ENCODE assay signal across 29 cellular contexts in genomic region chr3:197080344-197080743, GRCh38.
"Had no signal": no experiment of that assay in that cellular context is flagged by ENCODE, and none has a peak within 500 bp of the region (broad histone marks: within the 10 kb centered on the region; RNA-seq: fewer than 3 reads in every experiment).

No MANE protein-coding gene starts in this region.

- H2AFZ ChIP-seq: neural progenitor cell, parathyroid adenoma had no signal

- H3K79me2 ChIP-seq: parathyroid adenoma had no signal

- H3K27me3 Mint-ChIP-seq: naive thymus-derived CD4-positive, alpha-beta T cell; progenitor cell of endocrine pancreas; stimulated activated naive B cell treated with anti-CD40 and anti-IgM and Interleukin-4, amounts not matched to agents 10 μg/mL and 1 μg/mL and 100 μg/mL, for 72 hours; stimulated activated naive CD8-positive, alpha-beta T cell treated with anti-CD3 and anti-CD28 coated beads, Interleukin-15, Interleukin-2, amounts not matched to agents 100 ng/mL and 50 ng/mL, for 24 hours had no signal

- FAIRE-seq: urothelium cell line had no signal

- H3K27ac Mint-ChIP-seq: naive thymus-derived CD4-positive, alpha-beta T cell; natural killer cell; nephron; neural progenitor cell; progenitor cell of endocrine pancreas; stimulated activated effector memory CD8-positive, alpha-beta T cell treated with anti-CD3 and anti-CD28 coated beads, Interleukin-12 subunit alpha, Interleukin-12 subunit beta, amount 100 ng/mL, for 72 hours; stimulated activated naive B cell treated with anti-CD40 and anti-IgM and Interleukin-4, amounts not matched to agents 10 μg/mL and 1 μg/mL and 100 μg/mL, for 72 hours; stimulated activated naive CD8-positive, alpha-beta T cell treated with anti-CD3 and anti-CD28 coated beads, Interleukin-15, Interleukin-2, amounts not matched to agents 100 ng/mL and 50 ng/mL, for 24 hours had no signal

- H3K4me3 Mint-ChIP-seq: naive thymus-derived CD4-positive, alpha-beta T cell; natural killer cell; nephron; neural progenitor cell; stimulated activated effector memory CD8-positive, alpha-beta T cell treated with anti-CD3 and anti-CD28 coated beads, Interleukin-12 subunit alpha, Interleukin-12 subunit beta, amount 100 ng/mL, for 72 hours; stimulated activated naive B cell treated with anti-CD40 and anti-IgM and Interleukin-4, amounts not matched to agents 10 μg/mL and 1 μg/mL and 100 μg/mL, for 72 hours; stimulated activated naive CD8-positive, alpha-beta T cell treated with anti-CD3 and anti-CD28 coated beads, Interleukin-15, Interleukin-2, amounts not matched to agents 100 ng/mL and 50 ng/mL, for 24 hours had no signal

- H3K4me1 Mint-ChIP-seq: naive thymus-derived CD4-positive, alpha-beta T cell; nephron had no signal

- H3K4me3 ChIP-seq: neural progenitor cell, ovary, psoas muscle, skin epidermis, smooth muscle cell, spleen, stomach, thoracic aorta, thyroid gland, tibial nerve, upper lobe of left lung, vagina had no signal

- H3K9ac ChIP-seq: neural progenitor cell, parathyroid adenoma had no signal

- H3K36me3 ChIP-seq: neural progenitor cell, ovary had no signal

- H3K4me1 ChIP-seq: neural progenitor cell, parathyroid adenoma, spleen, thyroid gland, tibial nerve, upper lobe of left lung, vagina had no signal

- H3K27ac ChIP-seq: neural progenitor cell, ovary, parathyroid adenoma, psoas muscle, skin epidermis, spleen, stomach, thoracic aorta, thyroid gland, tibial nerve, upper lobe of left lung, vagina had no signal

- ATAC-seq: naive thymus-derived CD4-positive, alpha-beta T cell; natural killer cell; psoas muscle; right cardiac atrium; sciatic nerve; stimulated activated effector memory CD8-positive, alpha-beta T cell treated with anti-CD3 and anti-CD28 coated beads, Interleukin-12 subunit alpha, Interleukin-12 subunit beta, amount 100 ng/mL, for 72 hours; stimulated activated naive B cell treated with anti-CD40 and anti-IgM and Interleukin-4, amounts not matched to agents 10 μg/mL and 1 μg/mL and 100 μg/mL, for 72 hours had no signal

- H3K9me3 Mint-ChIP-seq: naive thymus-derived CD4-positive, alpha-beta T cell; natural killer cell; nephron; neural progenitor cell; stimulated activated effector memory CD8-positive, alpha-beta T cell treated with anti-CD3 and anti-CD28 coated beads, Interleukin-12 subunit alpha, Interleukin-12 subunit beta, amount 100 ng/mL, for 72 hours; stimulated activated naive B cell treated with anti-CD40 and anti-IgM and Interleukin-4, amounts not matched to agents 10 μg/mL and 1 μg/mL and 100 μg/mL, for 72 hours; stimulated activated naive CD8-positive, alpha-beta T cell treated with anti-CD3 and anti-CD28 coated beads, Interleukin-15, Interleukin-2, amounts not matched to agents 100 ng/mL and 50 ng/mL, for 24 hours had no signal

- H3K27me3 ChIP-seq: neural progenitor cell, ovary, spleen, stomach, thyroid gland, tibial nerve, upper lobe of left lung, vagina had no signal

- H3K4me2 ChIP-seq: neural progenitor cell, smooth muscle cell had no signal

- DNase-seq: naive thymus-derived CD4-positive, alpha-beta T cell; natural killer cell; occipital lobe; ovary; psoas muscle; right cardiac atrium; spleen; stimulated activated CD4-positive, alpha-beta T cell treated with anti-CD3 and anti-CD28 coated beads, Interleukin-12 subunit alpha, Interleukin-12 subunit beta, amount 100 ng/mL, for 4 hours; stimulated activated CD4-positive, alpha-beta T cell treated with anti-CD3 and anti-CD28 coated beads, Interleukin-1b, Interleukin-23, amount 100 ng/mL, for 48 hours; stimulated activated CD4-positive, alpha-beta T cell treated with anti-CD3 and anti-CD28 coated beads, Interleukin-4, amount 100 ng/mL, for 1 hour; stimulated activated naive B cell treated with anti-CD40 and anti-IgM and Interleukin-4, amounts not matched to agents 10 μg/mL and 1 μg/mL and 100 μg/mL, for 72 hours; stimulated activated naive CD4-positive, alpha-beta T cell treated with Interleukin-2 at 50 U/mL for 16 hours; stomach; thyroid gland; trophoblast cell; upper lobe of left lung had no signal

- H3K9me3 ChIP-seq: ovary, psoas muscle, spleen, stomach, thoracic aorta, thyroid gland, tibial nerve, upper lobe of left lung, vagina had no signal

- H3K36me3 Mint-ChIP-seq: natural killer cell had no signal
